ENCODE assay signal across 21 cellular contexts in genomic region chr7:71784180-71784579, GRCh38.
DNase-seq lines count a peak whose midpoint lies in the region; ATAC-seq and TF ChIP-seq lines count a peak whose summit lies in the region.
"Had no signal": no experiment of that assay in that cellular context is flagged by ENCODE, and none has a peak within 500 bp of the region (broad histone marks: within the 10 kb centered on the region; RNA-seq: fewer than 3 reads in every experiment).

No MANE protein-coding gene starts in this region.

- H3K27ac ChIP-seq in coronary artery = no peak overlapping the region
- H3K27ac ChIP-seq: BLaER1 had no signal

- H3K4me3 ChIP-seq in coronary artery = no peak overlapping the region
- H3K4me3 ChIP-seq: BLaER1 had no signal

- peak; percentile 72 for ATAC-seq in WTC11
- ATAC-seq: Panc1 had no signal

- H3K4me3 Mint-ChIP-seq in WTC11 (no peak overlapping the region), type B pancreatic cell (peak overlapping the region; percentile 30)
- H3K4me3 Mint-ChIP-seq: CD4-positive, alpha-beta memory T cell had no signal

- H3K27me3 Mint-ChIP-seq in WTC11 (ENCODE audit: low read depth) (peaks cover 6% of the 10 kb centered on the region), type B pancreatic cell (no peaks in the 10 kb centered on the region)
- H3K27me3 Mint-ChIP-seq: CD4-positive, alpha-beta memory T cell had no signal

- CTCF ChIA-PET in WTC11 (lab: Charles Lee) = interaction anchor here (2.4 kb wide), 1 partner anchor 32 kb away, joined by 12 read pairs; no protein-coding TSS in a partner anchor

- peaks cover 34% of the 10 kb centered on the region for H3K36me3 Mint-ChIP-seq in WTC11
- H3K36me3 Mint-ChIP-seq in type B pancreatic cell = no peaks in the 10 kb centered on the region
- H3K36me3 Mint-ChIP-seq: CD4-positive, alpha-beta memory T cell had no signal

- H3K27ac Mint-ChIP-seq in WTC11 (no peak overlapping the region), type B pancreatic cell (peak overlapping the region; percentile 89)
- H3K27ac Mint-ChIP-seq: CD4-positive, alpha-beta memory T cell had no signal

- peaks cover 37% of the 10 kb centered on the region for H3K4me1 Mint-ChIP-seq in WTC11
- peaks cover 17% of the 10 kb centered on the region for H3K4me1 Mint-ChIP-seq in type B pancreatic cell (ENCODE audit: unreplicated experiment)
- H3K4me1 Mint-ChIP-seq: CD4-positive, alpha-beta memory T cell had no signal

- POLR2A ChIA-PET in WTC11 (lab: Charles Lee) = no interaction called here

- no peak for TF ChIP-seq CTCF in WTC11 (IDR thresholded peaks at IDR 0.05)
- TF ChIP-seq CTCF in type B pancreatic cell (conservative IDR thresholded peaks at IDR 0.05) = no peak
- no peak for TF ChIP-seq CTCF in coronary artery (IDR thresholded peaks at IDR 0.05)

- H3K9me3 Mint-ChIP-seq in WTC11 = peaks cover 35% of the 10 kb centered on the region
- peaks cover 15% of the 10 kb centered on the region for H3K9me3 Mint-ChIP-seq in type B pancreatic cell

- DNase-seq in WTC11 (ENCODE audit: low spot score) (no peak), iPS DF 19.7 (ENCODE audit: low read depth, low spot score) (peak; percentile 59), mesenteric fat pad (ENCODE audit: low spot score) (peak; percentile 6), type B pancreatic cell (ENCODE audit: extremely low spot score, unreplicated experiment) (no peak), coronary artery (ENCODE audit: low spot score) (no peak), cerebellar cortex (ENCODE audit: low spot score) (no peak)
- no peak for DNase-seq in stimulated activated CD4-positive, alpha-beta T cell treated with anti-CD3 and anti-CD28 coated beads, Interleukin-12 subunit alpha, Interleukin-12 subunit beta, amount 100 ng/mL, for 4 hours
- DNase-seq: Caco-2; DMS 273 treated with DMSO at 0.1 percent for 48 hours; DMS79 treated with DMSO at 0.1 percent for 48 hours; GOT3; Karpas-422; MV-4-11; NCI-H1105 treated with DMSO at 0.1 percent for 48 hours; NCI-H2081; NK-92 treated with Interleukin-12 subunit alpha and Interleukin-12 subunit beta, amount 100 ng/mL, for 24 hours; SIG-M5; SK-N-SH had no signal

TF ChIP-seq in WTC11, 78 proteins besides CTCF, POLR2A, EP300 and RAD21:
- no peak for TF ChIP-seq JUN (CRISPR knock-in tag; IDR thresholded peaks at IDR 0.05)
- TF ChIP-seq PRDM15 (CRISPR knock-in tag; IDR thresholded peaks at IDR 0.05) = no peak
- TF ChIP-seq USF1 (CRISPR knock-in tag; IDR thresholded peaks at IDR 0.05) = peak; percentile 57; the same call in 1 of the 2 replicates
- TF ChIP-seq PRRX2 (CRISPR knock-in tag; IDR thresholded peaks at IDR 0.05) = no peak
- TF ChIP-seq ATF2 (CRISPR knock-in tag; IDR thresholded peaks at IDR 0.05; ENCODE audit: borderline replicate concordance, low read depth) = no peak
- TF ChIP-seq USF2 (CRISPR knock-in tag; IDR thresholded peaks at IDR 0.05) = peak; percentile 69

Comparison
In these comparisons a context has a peak if more than half of its experiments do, and no peak if none do; other contexts are left out.
1. DNase-seq: peak in iPS DF 19.7 (single experiment) and mesenteric fat pad (single experiment); none in WTC11 (single experiment), type B pancreatic cell (single experiment), coronary artery (single experiment), cerebellar cortex (single experiment) and stimulated activated CD4-positive, alpha-beta T cell treated with anti-CD3 and anti-CD28 coated beads, Interleukin-12 subunit alpha, Interleukin-12 subunit beta, amount 100 ng/mL, for 4 hours (single experiment).